Comparison of ENCODE assay signal across 10 cellular contexts in the genomic region with DNA sequence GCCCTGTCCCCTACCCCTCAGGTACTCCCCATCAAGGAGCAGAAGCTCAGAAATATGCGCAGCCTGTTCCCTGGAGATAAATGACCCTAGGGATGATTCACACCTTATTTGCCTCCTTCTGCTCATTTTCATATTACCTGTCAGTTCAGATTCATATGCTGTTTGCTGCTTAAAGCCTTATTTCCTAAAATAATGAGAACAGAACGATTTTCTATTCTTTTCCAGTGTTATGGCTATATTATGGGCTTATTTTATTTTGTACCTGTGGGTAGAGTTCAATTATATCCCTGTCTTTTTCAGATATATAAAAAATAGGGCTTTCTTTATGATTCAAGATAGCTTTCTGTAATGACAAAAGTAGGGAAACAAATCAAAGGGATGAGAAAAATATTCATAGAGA.
"Had no signal": no experiment of that assay in that cellular context is flagged by ENCODE, and none has a peak within 500 bp of the region (broad histone marks: within the 10 kb centered on the region; RNA-seq: fewer than 3 reads in every experiment).

No MANE protein-coding gene starts in this region.

- ATAC-seq: GM23338, HCT116 had no signal

- H3K4me3 ChIP-seq: GM23248, GM23338, HAP-1 had no signal

- FAIRE-seq: H54 had no signal

- H3K27ac ChIP-seq: GM23248 had no signal

- H3K36me3 ChIP-seq: HAP-1 had no signal

- H3K4me2 ChIP-seq: GM23338 had no signal

- H2AFZ ChIP-seq: GM23248, GM23338 had no signal

- H3K9me3 ChIP-seq: HAP-1 had no signal

- DNase-seq: GM23248, GOT3, H7, H9, HCEC 1CT, HFFc6 had no signal

- H3K4me1 ChIP-seq: HAP-1 had no signal
